In genomic region chr6:17455919-17456318, GRCh38 we compare ENCODE assay signal across 20 cellular contexts.
DNase-seq lines count a peak whose midpoint lies in the region; ATAC-seq, FAIRE-seq and TF ChIP-seq lines count a peak whose summit lies in the region.
"Had no signal": no experiment of that assay in that cellular context is flagged by ENCODE, and none has a peak within 500 bp of the region (broad histone marks: within the 10 kb centered on the region; RNA-seq: fewer than 3 reads in every experiment).

No MANE protein-coding gene starts in this region.

- H3K27ac ChIP-seq in astrocyte (ENCODE audit: low read depth, low read length) (no peak overlapping the region), mesenchymal stem cell (ENCODE audit: low read length, poor library complexity, severe bottlenecking) (no peak overlapping the region), trophoblast cell (ENCODE audit: low read depth, low read length) (no peak overlapping the region)
- H3K27ac ChIP-seq: BLaER1, C4-2B, GM23248 had no signal

- no peak overlapping the region for H4K12ac ChIP-seq in trophoblast cell (ENCODE audit: low read depth, low read length)

- H3K4me1 Mint-ChIP-seq in astrocyte (ENCODE audit: low read depth, unreplicated experiment), result peaks cover 14% of the 10 kb centered on the region
- H3K4me1 Mint-ChIP-seq in activated CD8-positive, alpha-beta T cell treated with anti-CD3 and anti-CD28 coated beads, Interleukin-2, amount 10 ng/mL, durations not matched to agents 7 days and 5 days (ENCODE audit: low read depth), result no peaks in the 10 kb centered on the region
- H3K4me1 Mint-ChIP-seq in natural killer cell treated with Interleukin-12 subunit alpha and Interleukin-12 subunit beta and Interleukin-15 and Interleukin-18, amount 100 ng/mL, for 72 hours (ENCODE audit: low read depth in 2 of 2), result no peaks in the 10 kb centered on the region
- H3K4me1 Mint-ChIP-seq: B cell; CD4-positive, CD25-positive, alpha-beta regulatory T cell had no signal

- no peak overlapping the region for H3K4me3 ChIP-seq in astrocyte (ENCODE audit: insufficient read depth, low read depth, low read length)
- no peak overlapping the region for H3K4me3 ChIP-seq in mesenchymal stem cell (ENCODE audit: insufficient read depth in 1 of 2, low read depth in 1 of 2, low read length in 2 of 2)
- no peak overlapping the region for H3K4me3 ChIP-seq in trophoblast cell (ENCODE audit: low read depth, low read length)
- H3K4me3 ChIP-seq: BLaER1, GM23248 had no signal

- no peak for TF ChIP-seq CTCF in astrocyte (IDR thresholded peaks at IDR 0.05; ENCODE audit: insufficient read depth, low read depth, low read length)

- peaks cover 26% of the 10 kb centered on the region for H3K79me1 ChIP-seq in mesenchymal stem cell (replicated peaks; ENCODE audit: low read length, poor library complexity, severe bottlenecking)
- no peaks in the 10 kb centered on the region for H3K79me1 ChIP-seq in trophoblast cell (ENCODE audit: low read length)

- H3K4me1 ChIP-seq in astrocyte (ENCODE audit: insufficient read depth, low read length), result peaks cover 12% of the 10 kb centered on the region
- peaks cover 2% of the 10 kb centered on the region for H3K4me1 ChIP-seq in mesenchymal stem cell (ENCODE audit: control insufficient read depth, insufficient read depth, low read depth, low read length)
- peaks cover 5 to 10% of the 10 kb centered on the region in 2 experiments for H3K4me1 ChIP-seq in trophoblast cell (ENCODE audit: control insufficient read depth in 1 of 2, insufficient read depth in 2 of 2, low read length in 2 of 2)
- H3K4me1 ChIP-seq: Caco-2 had no signal

- DNase-seq in astrocyte (ENCODE audit: low read depth) (no peak), mesenchymal stem cell (no peak), trophoblast cell (no peak), Ammon's horn (ENCODE audit: low spot score) (no peak)
- no peak for DNase-seq in activated CD8-positive, alpha-beta T cell treated with anti-CD3 and anti-CD28 coated beads, Interleukin-2, amount 10 ng/mL, durations not matched to agents 7 days and 5 days
- no peak for DNase-seq in natural killer cell treated with Interleukin-12 subunit alpha and Interleukin-12 subunit beta and Interleukin-15 and Interleukin-18, amount 100 ng/mL, for 72 hours (ENCODE audit: low spot score)
- DNase-seq: Caco-2; CD4-positive, CD25-positive, alpha-beta regulatory T cell; CD8-positive, alpha-beta T cell; DMS153; DND-41; GM23248; H7; HCEC 1CT had no signal

- H3K9ac ChIP-seq in astrocyte (ENCODE audit: low read length), result no peak overlapping the region
- H3K9ac ChIP-seq in mesenchymal stem cell (ENCODE audit: low read length), result no peak overlapping the region
- no peak overlapping the region for H3K9ac ChIP-seq in trophoblast cell (ENCODE audit: low read length)
- H3K9ac ChIP-seq: BLaER1, GM23248 had no signal

- H3K27ac Mint-ChIP-seq in astrocyte (ENCODE audit: unreplicated experiment), result peak overlapping the region; percentile 1
- no peak overlapping the region for H3K27ac Mint-ChIP-seq in activated CD8-positive, alpha-beta T cell treated with anti-CD3 and anti-CD28 coated beads, Interleukin-2, amount 10 ng/mL, durations not matched to agents 7 days and 5 days
- H3K27ac Mint-ChIP-seq in natural killer cell treated with Interleukin-12 subunit alpha and Interleukin-12 subunit beta and Interleukin-15 and Interleukin-18, amount 100 ng/mL, for 72 hours, result no peak overlapping the region
- H3K27ac Mint-ChIP-seq: B cell; CD4-positive, CD25-positive, alpha-beta regulatory T cell; CD8-positive, alpha-beta T cell had no signal

- H3K18ac ChIP-seq in mesenchymal stem cell (ENCODE audit: low read depth in 1 of 2, low read length in 2 of 2), result no peak overlapping the region
- no peak overlapping the region for H3K18ac ChIP-seq in trophoblast cell (ENCODE audit: low read length)

- peaks cover 2% of the 10 kb centered on the region for H3K9me3 Mint-ChIP-seq in astrocyte (ENCODE audit: unreplicated experiment)
- H3K9me3 Mint-ChIP-seq in activated CD8-positive, alpha-beta T cell treated with anti-CD3 and anti-CD28 coated beads, Interleukin-2, amount 10 ng/mL, durations not matched to agents 7 days and 5 days (ENCODE audit: insufficient read depth), result no peaks in the 10 kb centered on the region
- no peaks in the 10 kb centered on the region for H3K9me3 Mint-ChIP-seq in natural killer cell treated with Interleukin-12 subunit alpha and Interleukin-12 subunit beta and Interleukin-15 and Interleukin-18, amount 100 ng/mL, for 72 hours
- H3K9me3 Mint-ChIP-seq: CD8-positive, alpha-beta T cell had no signal

- 98% methylated on average over 6 of the region's 7 CpGs for WGBS in mesenchymal stem cell
- WGBS in trophoblast cell (ENCODE audit: extremely low coverage, insufficient coverage, insufficient read length), result no CpG with 5 or more reads among the region's 7 CpGs

- no peak for ATAC-seq in activated CD8-positive, alpha-beta T cell treated with anti-CD3 and anti-CD28 coated beads, Interleukin-2, amount 10 ng/mL, durations not matched to agents 7 days and 5 days
- no peak for ATAC-seq in natural killer cell treated with Interleukin-12 subunit alpha and Interleukin-12 subunit beta and Interleukin-15 and Interleukin-18, amount 100 ng/mL, for 72 hours
- ATAC-seq: CD8-positive, alpha-beta T cell had no signal

- no peak overlapping the region for H3K4me3 Mint-ChIP-seq in astrocyte (ENCODE audit: unreplicated experiment)
- no peak overlapping the region for H3K4me3 Mint-ChIP-seq in activated CD8-positive, alpha-beta T cell treated with anti-CD3 and anti-CD28 coated beads, Interleukin-2, amount 10 ng/mL, durations not matched to agents 7 days and 5 days
- no peak overlapping the region for H3K4me3 Mint-ChIP-seq in natural killer cell treated with Interleukin-12 subunit alpha and Interleukin-12 subunit beta and Interleukin-15 and Interleukin-18, amount 100 ng/mL, for 72 hours
- H3K4me3 Mint-ChIP-seq: B cell; CD4-positive, CD25-positive, alpha-beta regulatory T cell; CD8-positive, alpha-beta T cell had no signal

- no peaks in the 10 kb centered on the region for H3K9me3 ChIP-seq in astrocyte (ENCODE audit: insufficient read depth, low read depth, low read length)
- H3K9me3 ChIP-seq in mesenchymal stem cell (ENCODE audit: control insufficient read depth, low read length), result no peaks in the 10 kb centered on the region
- no peaks in the 10 kb centered on the region for H3K9me3 ChIP-seq in trophoblast cell (ENCODE audit: insufficient read depth, low read depth, low read length)
- H3K9me3 ChIP-seq: Caco-2 had no signal

- H2BK5ac ChIP-seq in mesenchymal stem cell (ENCODE audit: low read depth, low read length, poor library complexity, severe bottlenecking), result no peak overlapping the region
- no peak overlapping the region for H2BK5ac ChIP-seq in trophoblast cell (ENCODE audit: low read depth, low read length, poor library complexity)

- no peak overlapping the region for H2BK12ac ChIP-seq in mesenchymal stem cell (ENCODE audit: low read length in 2 of 2)
- no peak overlapping the region for H2BK12ac ChIP-seq in trophoblast cell (ENCODE audit: low read length)

- H3K4me2 ChIP-seq in astrocyte (ENCODE audit: low read length) (no peak overlapping the region), mesenchymal stem cell (ENCODE audit: low read length, poor library complexity, severe bottlenecking) (no peak overlapping the region), trophoblast cell (ENCODE audit: low read length) (no peak overlapping the region)

- H2AFZ ChIP-seq in astrocyte (ENCODE audit: low read depth, low read length) (no peak overlapping the region), mesenchymal stem cell (ENCODE audit: low read depth, low read length) (no peak overlapping the region), trophoblast cell (ENCODE audit: insufficient read depth, low read length, poor library complexity) (no peak overlapping the region)
- H2AFZ ChIP-seq: GM23248 had no signal

- peaks cover 19% of the 10 kb centered on the region for H3K36me3 Mint-ChIP-seq in astrocyte (ENCODE audit: low read depth, unreplicated experiment)
- no peaks in the 10 kb centered on the region for H3K36me3 Mint-ChIP-seq in activated CD8-positive, alpha-beta T cell treated with anti-CD3 and anti-CD28 coated beads, Interleukin-2, amount 10 ng/mL, durations not matched to agents 7 days and 5 days (ENCODE audit: low read depth)
- no peaks in the 10 kb centered on the region for H3K36me3 Mint-ChIP-seq in natural killer cell treated with Interleukin-12 subunit alpha and Interleukin-12 subunit beta and Interleukin-15 and Interleukin-18, amount 100 ng/mL, for 72 hours
- H3K36me3 Mint-ChIP-seq: CD4-positive, CD25-positive, alpha-beta regulatory T cell; CD8-positive, alpha-beta T cell had no signal

- POLR2A ChIA-PET in activated CD8-positive, alpha-beta T cell treated with anti-CD3 and anti-CD28 coated beads, Interleukin-2, amount 10 ng/mL, durations not matched to agents 7 days and 5 days (lab: Charles Lee), result interaction anchor here (0.7 kb wide), 1 partner anchor 691 kb away, joined by 3 read pairs; no protein-coding TSS in a partner anchor

- H2AK5ac ChIP-seq in mesenchymal stem cell (ENCODE audit: low read length, severe bottlenecking), result peak overlapping the region; percentile 91
- no peak overlapping the region for H2AK5ac ChIP-seq in trophoblast cell (ENCODE audit: low read length)

- no peaks in the 10 kb centered on the region for H4K20me1 ChIP-seq in astrocyte (ENCODE audit: insufficient read depth, low read length)
- H4K20me1 ChIP-seq: BLaER1 had no signal

- no peak overlapping the region for H3K14ac ChIP-seq in mesenchymal stem cell (ENCODE audit: low read length in 2 of 2)
- no peak overlapping the region for H3K14ac ChIP-seq in trophoblast cell (ENCODE audit: low read length)

- H3K4ac ChIP-seq in mesenchymal stem cell (ENCODE audit: low read depth in 1 of 2, low read length in 2 of 2), result no peak overlapping the region
- no peak overlapping the region for H3K4ac ChIP-seq in trophoblast cell (ENCODE audit: low read depth, low read length)

- FAIRE-seq in astrocyte (lab: Jason Lieb, UNC), result no peak
- FAIRE-seq: G401.6, GM12892, H1 had no signal

- CTCF ChIA-PET in activated CD8-positive, alpha-beta T cell treated with anti-CD3 and anti-CD28 coated beads, Interleukin-2, amount 10 ng/mL, durations not matched to agents 7 days and 5 days (lab: Charles Lee), result interaction anchor here (1.3 kb wide), 1 partner anchor 49 kb away, joined by 3 read pairs; no protein-coding TSS in a partner anchor

- no peak overlapping the region for H2BK120ac ChIP-seq in mesenchymal stem cell (ENCODE audit: low read depth, low read length)
- H2BK120ac ChIP-seq in trophoblast cell (ENCODE audit: insufficient read depth, low read length, poor library complexity), result peak overlapping the region; percentile 48

- H4K8ac ChIP-seq in mesenchymal stem cell (ENCODE audit: low read length), result no peak overlapping the region
- H4K8ac ChIP-seq in trophoblast cell (ENCODE audit: low read depth, low read length), result no peak overlapping the region

- H4K91ac ChIP-seq in mesenchymal stem cell (ENCODE audit: low read length) (no peak overlapping the region), trophoblast cell (ENCODE audit: low read depth, low read length) (no peak overlapping the region)

- H3K27me3 ChIP-seq in astrocyte (ENCODE audit: insufficient read depth, low read length) (no peaks in the 10 kb centered on the region), mesenchymal stem cell (ENCODE audit: control insufficient read depth in 1 of 2, insufficient read depth in 1 of 2, low read length in 2 of 2) (no peaks in the 10 kb centered on the region), trophoblast cell (ENCODE audit: insufficient read depth, low read length) (no peaks in the 10 kb centered on the region)
- H3K27me3 ChIP-seq: BLaER1 had no signal

- H2BK15ac ChIP-seq in mesenchymal stem cell (ENCODE audit: low read depth, poor library complexity, severe bottlenecking), result no peak overlapping the region

- H3K79me2 ChIP-seq in astrocyte (ENCODE audit: insufficient read depth, low read length) (peaks cover 3% of the 10 kb centered on the region), trophoblast cell (ENCODE audit: control insufficient read depth, insufficient read depth, low read length, poor library complexity) (no peaks in the 10 kb centered on the region)

- H3K36me3 ChIP-seq in astrocyte (ENCODE audit: insufficient read depth, low read length) (no peaks in the 10 kb centered on the region), mesenchymal stem cell (ENCODE audit: control insufficient read depth in 1 of 2, insufficient read depth in 2 of 2, low read depth in 1 of 2, low read length in 2 of 2) (peaks cover 0 to 5% of the 10 kb centered on the region in 2 experiments), trophoblast cell (ENCODE audit: control insufficient read depth in 1 of 2, insufficient read depth in 2 of 2, low read length in 2 of 2) (peaks cover 0 to 1% of the 10 kb centered on the region in 2 experiments)

- no peak overlapping the region for H3K23ac ChIP-seq in mesenchymal stem cell (ENCODE audit: low read length in 2 of 2)
- no peak overlapping the region for H3K23ac ChIP-seq in trophoblast cell (ENCODE audit: low read length)

- H3K27me3 Mint-ChIP-seq in astrocyte (ENCODE audit: low read depth, unreplicated experiment), result no peaks in the 10 kb centered on the region
- H3K27me3 Mint-ChIP-seq in activated CD8-positive, alpha-beta T cell treated with anti-CD3 and anti-CD28 coated beads, Interleukin-2, amount 10 ng/mL, durations not matched to agents 7 days and 5 days (ENCODE audit: low read depth), result peaks cover 3% of the 10 kb centered on the region
- peaks cover 13 to 39% of the 10 kb centered on the region in 2 donors for H3K27me3 Mint-ChIP-seq in natural killer cell treated with Interleukin-12 subunit alpha and Interleukin-12 subunit beta and Interleukin-15 and Interleukin-18, amount 100 ng/mL, for 72 hours
